In genomic region chr2:22175002-22175401, GRCh38 we compare ENCODE assay signal across 25 cellular contexts.
"Had no signal": no experiment of that assay in that cellular context is flagged by ENCODE, and none has a peak within 500 bp of the region (broad histone marks: within the 10 kb centered on the region; RNA-seq: fewer than 3 reads in every experiment).

No MANE protein-coding gene starts in this region.

- DNase-seq: colonic mucosa; cortex of kidney; effector CD8-positive, alpha-beta T cell; effector memory CD8-positive, alpha-beta T cell; endodermal cell; erythroblast; esophagus squamous epithelium; foreskin fibroblast; foreskin melanocyte; gastrocnemius medialis; glutamatergic neuron; head of caudate nucleus; heart right ventricle; hippocampal formation; left cardiac atrium; left lung; left ventricle myocardium superior; lower lobe of right lung; mesenchymal stem cell; mucosa of descending colon; naive B cell had no signal

- ATAC-seq: effector memory CD8-positive, alpha-beta T cell; esophagus mucosa; gastrocnemius medialis; heart right ventricle; left cardiac atrium; left lung; left ventricle myocardium superior; lower lobe of right lung; mucosa of descending colon had no signal

- H3K27ac ChIP-seq: colonic mucosa, epithelial cell of prostate, esophagus squamous epithelium, gastrocnemius medialis, heart right ventricle, left lung, lower lobe of right lung had no signal

- H3K9me3 ChIP-seq: colonic mucosa, esophagus squamous epithelium, gastrocnemius medialis, lower lobe of right lung had no signal

- H3K4me3 ChIP-seq: colonic mucosa, esophagus squamous epithelium, gastrocnemius medialis, heart right ventricle, left lung, lower lobe of right lung, mucosa of descending colon had no signal

- FAIRE-seq: islet of Langerhans, keratinocyte had no signal

- H3K27me3 ChIP-seq: colonic mucosa, esophagus squamous epithelium, gastrocnemius medialis, heart right ventricle, left lung had no signal

- H3K4me1 ChIP-seq: colonic mucosa, esophagus squamous epithelium, gastrocnemius medialis, heart right ventricle, left lung, lower lobe of right lung had no signal

- H3K36me3 ChIP-seq: colonic mucosa, esophagus squamous epithelium, gastrocnemius medialis, heart right ventricle, left lung, lower lobe of right lung had no signal
